1 cellular context compared by ENCODE assay signal in genomic region chr7:101085000-101085948, GRCh38.
TF ChIP-seq lines count a peak whose summit lies in the region.

Gene TRIM56 (plus strand): TSS chr7:101085481. CDS start chr7:101087313, 1,832 bp downstream.

TF ChIP-seq in PFSK-1, 5 proteins besides CTCF, POLR2A, EP300 and RAD21 (continued from another document):
- no peak for TF ChIP-seq REST (IDR thresholded peaks at IDR 0.05; ENCODE audit: insufficient read depth in 1 of 2, low read depth in 2 of 2, low read length in 2 of 2)
- peak; percentile 61; the same call in 1 of the 2 replicates for TF ChIP-seq TAF1 (IDR thresholded peaks at IDR 0.05; ENCODE audit: borderline replicate concordance, insufficient read depth, low read length)
- no peak for TF ChIP-seq SIN3A (IDR thresholded peaks at IDR 0.05; ENCODE audit: borderline replicate concordance, insufficient read depth, low read length)
- TF ChIP-seq FOXP2 (optimal IDR thresholded peaks at IDR 0.05; ENCODE audit: borderline replicate concordance, extremely low read depth, extremely low read length, insufficient read depth) = peak; percentile 60
